Comparison of ENCODE assay signal across 20 cellular contexts in genomic region chr1:162314226-162314625, GRCh38.
A peak's percentile ranks its signal among the peaks of the same experiment; 100 is the strongest.
DNase-seq lines count a peak whose midpoint lies in the region; ATAC-seq, FAIRE-seq and TF ChIP-seq lines count a peak whose summit lies in the region.
"Had no signal": no experiment of that assay in that cellular context is flagged by ENCODE, and none has a peak within 500 bp of the region (broad histone marks: within the 10 kb centered on the region; RNA-seq: fewer than 3 reads in every experiment).

No MANE protein-coding gene starts in this region.

- intact Hi-C loops in HepG2 (cut with micrococcal nuclease; ENCODE audit: unreplicated experiment) (no loop called here), right lobe of liver (cut with DNase I) (no loop called here)

- H3K9ac ChIP-seq in HepG2 (ENCODE audit: insufficient read depth, low read depth, low read length) (no peak overlapping the region), adipocyte (ENCODE audit: low read length) (no peak overlapping the region)
- H3K9ac ChIP-seq: BLaER1 had no signal

- no peak overlapping the region for H3K4me2 ChIP-seq in HepG2 (ENCODE audit: low read depth, low read length)
- H3K4me2 ChIP-seq: BLaER1, GM23338 had no signal

- no peaks in the 10 kb centered on the region for H3K79me2 ChIP-seq in HepG2 (ENCODE audit: insufficient read depth, low read length)

- no peak for ATAC-seq in HepG2
- no peak for ATAC-seq in right lobe of liver
- ATAC-seq: CD8-positive, alpha-beta T cell; GM23338 had no signal

- H4K20me1 ChIP-seq in HepG2 (ENCODE audit: insufficient read depth, low read length) = no peaks in the 10 kb centered on the region
- H4K20me1 ChIP-seq: BLaER1 had no signal

- no peak for TF ChIP-seq CTCF in HepG2 (CRISPR knock-in tag; IDR thresholded peaks at IDR 0.05)
- no peak for TF ChIP-seq CTCF in right lobe of liver (IDR thresholded peaks at IDR 0.05)

- TF ChIP-seq EP300 in HepG2 (IDR thresholded peaks at IDR 0.05; ENCODE audit: low read depth in 2 of 2, low read length in 2 of 2) (no peak), HepG2 (CRISPR knock-in tag; IDR thresholded peaks at IDR 0.05; ENCODE audit: borderline replicate concordance) (no peak)

- no peak for TF ChIP-seq RAD21 in HepG2 (CRISPR knock-in tag; IDR thresholded peaks at IDR 0.05)

- no peak overlapping the region for H2AFZ ChIP-seq in HepG2 (ENCODE audit: low read length)
- H2AFZ ChIP-seq: GM23338 had no signal

- CTCF ChIA-PET in HepG2 (lab: Yijun Ruan, JAX; ENCODE audit: low intra/inter-chr PET ratio, low total read pairs) = no interaction called here

- H3K27me3 ChIP-seq in HepG2 (ENCODE audit: control insufficient read depth in 1 of 2, insufficient read depth in 2 of 2, low read length in 2 of 2) (no peaks in the 10 kb centered on the region), right lobe of liver (no peaks in the 10 kb centered on the region), adipocyte (replicated peaks; ENCODE audit: control insufficient read depth, insufficient read depth, low read length) (peaks cover 13% of the 10 kb centered on the region)
- H3K27me3 ChIP-seq: BLaER1 had no signal

- H3K9me3 ChIP-seq in HepG2 (ENCODE audit: low read length) = no peaks in the 10 kb centered on the region
- H3K9me3 ChIP-seq in right lobe of liver = no peaks in the 10 kb centered on the region
- no peaks in the 10 kb centered on the region for H3K9me3 ChIP-seq in adipocyte (ENCODE audit: control insufficient read depth, low read length)
- H3K9me3 ChIP-seq: BLaER1, Caco-2 had no signal

- no TSS peak for BruUV-seq in HepG2 (replicated peaks; lab: Mats Ljungman, UMichigan)

- H3K27ac ChIP-seq in HepG2 (ENCODE audit: extremely low read length, insufficient read depth, low read length) (no peak overlapping the region), right lobe of liver (no peak overlapping the region)
- H3K27ac ChIP-seq: BLaER1, C4-2B had no signal

- H3K4me3 ChIP-seq in HepG2 (replicated peaks in 1 of 3; ENCODE audit: insufficient read depth in 1 of 3, low read depth in 2 of 3, low read length in 3 of 3) = no peak overlapping the region
- H3K4me3 ChIP-seq in right lobe of liver = no peak overlapping the region
- H3K4me3 ChIP-seq in adipocyte (ENCODE audit: low read length) = no peak overlapping the region
- H3K4me3 ChIP-seq: BLaER1, GM23338 had no signal

- no peak for DNase-seq in HepG2 (ENCODE audit: low spot score)
- no peak for DNase-seq in right lobe of liver
- DNase-seq in NCI-H146 (lab: John Stamatoyannopoulos, UW) = peak; percentile 92
- peak; percentile 3 for DNase-seq in adipocyte (ENCODE audit: low read depth)
- DNase-seq in activated CD4-positive, alpha-beta T cell treated with anti-CD3 and anti-CD28 coated beads, Interleukin-2, amount 50 U/mL, for 48 hours = no peak
- no peak for DNase-seq in H54 (ENCODE audit: insufficient read length, low spot score)
- no peak for DNase-seq in Ammon's horn (ENCODE audit: low spot score)
- DNase-seq: Caco-2; CD4-positive, CD25-positive, alpha-beta regulatory T cell; CD8-positive, alpha-beta T cell; DMS53; DND-41; GDM1; H7; HCEC 1CT had no signal

- H3K36me3 ChIP-seq in HepG2 (replicated peaks in 1 of 2; ENCODE audit: control insufficient read depth in 1 of 2, insufficient read depth in 2 of 2, low read length in 2 of 2) (peaks cover 0 to 2% of the 10 kb centered on the region in 2 experiments; a peak in 1 of 5 replicates), right lobe of liver (no peaks in the 10 kb centered on the region), adipocyte (ENCODE audit: control insufficient read depth, insufficient read depth, low read length, severe bottlenecking) (no peaks in the 10 kb centered on the region)
- H3K36me3 ChIP-seq: BLaER1 had no signal

- no peak for FAIRE-seq in HepG2 (lab: Jason Lieb, UNC)
- FAIRE-seq in H54 (lab: Jason Lieb, UNC) = no peak
- FAIRE-seq: GM12891, GM18507 had no signal

- POLR2A ChIA-PET in HepG2 (lab: Yijun Ruan, JAX) = no interaction called here

- H3K4me1 ChIP-seq in HepG2 (ENCODE audit: insufficient read depth, low read length) = no peaks in the 10 kb centered on the region
- H3K4me1 ChIP-seq in right lobe of liver = no peaks in the 10 kb centered on the region
- no peaks in the 10 kb centered on the region for H3K4me1 ChIP-seq in adipocyte (ENCODE audit: control insufficient read depth, insufficient read depth, low read length)
- H3K4me1 ChIP-seq: BLaER1 had no signal

- in situ Hi-C loops in HepG2 (cut with HindIII; ENCODE audit: extremely low pct_ligation_motif_present, low pct_unique_long_range_greater_than_20kb) = no loop called here

- 100% methylated on average over 1 of the region's 1 CpG for WGBS in HepG2 (ENCODE audit: low lambda C conversion rate)
- WGBS in right lobe of liver (ENCODE audit: insufficient coverage, low coverage, low lambda C conversion rate, missing lambda C conversion rate) = no CpG with 5 or more reads among the region's 1 CpG

- TF ChIP-seq POLR2A in HepG2 (IDR thresholded peaks at IDR 0.05; ENCODE audit: insufficient read depth in 1 of 2, low read depth in 2 of 2, low read length in 2 of 2) (no peak), right lobe of liver (IDR thresholded peaks at IDR 0.05) (no peak), H54 (IDR thresholded peaks at IDR 0.05; ENCODE audit: low read depth, low read length) (no peak)

TF ChIP-seq in HepG2, 621 proteins besides CTCF, POLR2A, EP300 and RAD21:
- no peak for TF ChIP-seq ZNF207 (IDR thresholded peaks at IDR 0.05; ENCODE audit: borderline replicate concordance)
- peak; percentile 57; the same call in 1 of the 2 replicates for TF ChIP-seq RFX5 (IDR thresholded peaks at IDR 0.05; ENCODE audit: low read depth, low read length)

Comparison
In these comparisons a context has a peak if more than half of its experiments do, and no peak if none do; other contexts are left out.
1. DNase-seq: peak in NCI-H146 (single experiment) and adipocyte (single experiment); none in HepG2 (single experiment), right lobe of liver (0 of 3), activated CD4-positive, alpha-beta T cell treated with anti-CD3 and anti-CD28 coated beads, Interleukin-2, amount 50 U/mL, for 48 hours (0 of 2), H54 (single experiment) and Ammon's horn (single experiment).